In the genomic region with DNA sequence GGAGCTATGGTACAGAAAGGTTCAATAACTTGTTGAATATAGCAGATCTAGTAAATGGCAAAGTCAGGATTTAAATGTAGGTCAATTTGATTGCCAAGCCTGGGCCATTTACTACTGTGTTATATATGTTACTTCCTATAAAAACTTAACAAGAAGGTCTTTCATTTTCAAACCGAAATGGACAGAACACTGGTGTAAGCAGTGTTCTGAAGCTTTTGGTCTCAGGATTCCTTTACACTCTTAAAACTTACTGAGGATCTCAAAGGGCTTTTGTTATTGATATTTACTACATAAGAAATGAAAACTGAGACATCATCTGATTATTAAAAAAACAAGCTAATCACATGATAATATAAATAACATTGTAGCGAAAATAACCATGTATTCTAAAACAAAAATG, we compare ENCODE assay signal across 16 cellular contexts.
DNase-seq lines count a peak whose midpoint lies in the region; FAIRE-seq and TF ChIP-seq lines count a peak whose summit lies in the region.
"Had no signal": no experiment of that assay in that cellular context is flagged by ENCODE, and none has a peak within 500 bp of the region (broad histone marks: within the 10 kb centered on the region; RNA-seq: fewer than 3 reads in every experiment).

No MANE protein-coding gene starts in this region.

- no peak for TF ChIP-seq POLR2A in H54 (IDR thresholded peaks at IDR 0.05; ENCODE audit: low read depth, low read length)

- no peaks in the 10 kb centered on the region for H3K36me3 Mint-ChIP-seq in activated CD4-positive, alpha-beta memory T cell treated with anti-CD3 and anti-CD28 coated beads for 36 hours

- DNase-seq in H54 (ENCODE audit: insufficient read length, low spot score) (no peak), Karpas-422 (no peak), foreskin melanocyte (peak; percentile 91), medulla oblongata (ENCODE audit: extremely low spot score) (no peak), small intestine (no peak)
- DNase-seq in activated CD4-positive, alpha-beta memory T cell treated with anti-CD3 and anti-CD28 coated beads for 36 hours, result no peak
- DNase-seq: C1 segment of cervical spinal cord; Caco-2; CD4-positive, alpha-beta memory T cell; DMS153; DND-41; GDM1; GOT3; H7; HCEC 1CT had no signal

- no peak overlapping the region for H3K4me2 ChIP-seq in Karpas-422 (ENCODE audit: low read depth, low read length, poor library complexity, severe bottlenecking)

- H3K9ac ChIP-seq in Karpas-422 (ENCODE audit: low read length), result no peak overlapping the region

- H3K9me3 Mint-ChIP-seq in activated CD4-positive, alpha-beta memory T cell treated with anti-CD3 and anti-CD28 coated beads for 36 hours, result no peaks in the 10 kb centered on the region

- H3K79me2 ChIP-seq in Karpas-422 (ENCODE audit: low read length), result no peaks in the 10 kb centered on the region

- H3K27me3 Mint-ChIP-seq in activated CD4-positive, alpha-beta memory T cell treated with anti-CD3 and anti-CD28 coated beads for 36 hours, result no peaks in the 10 kb centered on the region
- H3K27me3 Mint-ChIP-seq: CD4-positive, alpha-beta memory T cell had no signal

- POLR2A ChIA-PET in activated CD4-positive, alpha-beta memory T cell treated with anti-CD3 and anti-CD28 coated beads for 36 hours (lab: Charles Lee), result interaction anchor here (1.1 kb wide), 1 partner anchor 114 kb away, joined by 3 read pairs; no protein-coding TSS in a partner anchor

- H4K20me1 ChIP-seq in Karpas-422 (ENCODE audit: insufficient read depth, low read depth, low read length), result no peaks in the 10 kb centered on the region

- peaks cover 6% of the 10 kb centered on the region for H3K4me1 Mint-ChIP-seq in activated CD4-positive, alpha-beta memory T cell treated with anti-CD3 and anti-CD28 coated beads for 36 hours (ENCODE audit: low read depth)

- intact Hi-C loops in activated CD4-positive, alpha-beta memory T cell treated with anti-CD3 and anti-CD28 coated beads for 36 hours (cut with micrococcal nuclease), result no loop called here

- H3K4me3 ChIP-seq in Karpas-422 (ENCODE audit: low read length), result no peak overlapping the region
- H3K4me3 ChIP-seq in small intestine (ENCODE audit: low read depth in 1 of 2, low read length in 2 of 2), result no peak overlapping the region
- H3K4me3 ChIP-seq: GM12878 had no signal

- H3K36me3 ChIP-seq in Karpas-422 (ENCODE audit: insufficient read depth, low read length), result no peaks in the 10 kb centered on the region
- no peaks in the 10 kb centered on the region for H3K36me3 ChIP-seq in small intestine (ENCODE audit: control insufficient read depth in 2 of 2, insufficient read depth in 2 of 2, low read length in 2 of 2)

- peaks cover 16% of the 10 kb centered on the region for H3K4me1 ChIP-seq in Karpas-422 (ENCODE audit: low read length)
- H3K4me1 ChIP-seq in small intestine (ENCODE audit: control insufficient read depth in 2 of 2, insufficient read depth in 1 of 2, low read depth in 1 of 2, low read length in 1 of 2), result no peaks in the 10 kb centered on the region
- H3K4me1 ChIP-seq: Caco-2 had no signal

- H3K27ac Mint-ChIP-seq in activated CD4-positive, alpha-beta memory T cell treated with anti-CD3 and anti-CD28 coated beads for 36 hours, result no peak overlapping the region
- H3K27ac Mint-ChIP-seq: CD4-positive, alpha-beta memory T cell had no signal

- H3K27ac ChIP-seq in Karpas-422 (ENCODE audit: low read length) (peak overlapping the region; percentile 29; the same call in 1 of the 2 replicates), small intestine (ENCODE audit: low read depth in 1 of 2, low read length in 1 of 2) (no peak overlapping the region)

- FAIRE-seq in H54 (lab: Jason Lieb, UNC) (peak; percentile 86), small intestine (lab: Jason Lieb, UNC) (no peak)
- FAIRE-seq: GM12878 had no signal

- H2AFZ ChIP-seq in Karpas-422 (ENCODE audit: low read length), result no peak overlapping the region

- WGBS in small intestine, 3 donors, result 90 to 92% (median 90%) methylated on average over 2 of the region's 2 CpGs

- CTCF ChIA-PET in activated CD4-positive, alpha-beta memory T cell treated with anti-CD3 and anti-CD28 coated beads for 36 hours (lab: Charles Lee), result interaction anchor here (1.2 kb wide), 1 partner anchor 113 kb away, joined by 3 read pairs; no protein-coding TSS in a partner anchor

- H3K27me3 ChIP-seq in Karpas-422 (ENCODE audit: low read length) (no peaks in the 10 kb centered on the region), small intestine (ENCODE audit: control insufficient read depth in 2 of 2, insufficient read depth in 2 of 2, low read length in 2 of 2) (no peaks in the 10 kb centered on the region)

- H3K9me3 ChIP-seq in Karpas-422 (ENCODE audit: low read length) (no peaks in the 10 kb centered on the region), small intestine (ENCODE audit: control insufficient read depth, low read depth) (no peaks in the 10 kb centered on the region)
- H3K9me3 ChIP-seq: Caco-2 had no signal

- H3K4me3 Mint-ChIP-seq in activated CD4-positive, alpha-beta memory T cell treated with anti-CD3 and anti-CD28 coated beads for 36 hours, result no peak overlapping the region
- H3K4me3 Mint-ChIP-seq: CD4-positive, alpha-beta memory T cell had no signal

- no peaks in the 10 kb centered on the region for H3K9me2 ChIP-seq in Karpas-422 (replicated peaks; ENCODE audit: insufficient read depth, low read length)
